ENCODE assay signal across 9 cellular contexts in the genomic region with DNA sequence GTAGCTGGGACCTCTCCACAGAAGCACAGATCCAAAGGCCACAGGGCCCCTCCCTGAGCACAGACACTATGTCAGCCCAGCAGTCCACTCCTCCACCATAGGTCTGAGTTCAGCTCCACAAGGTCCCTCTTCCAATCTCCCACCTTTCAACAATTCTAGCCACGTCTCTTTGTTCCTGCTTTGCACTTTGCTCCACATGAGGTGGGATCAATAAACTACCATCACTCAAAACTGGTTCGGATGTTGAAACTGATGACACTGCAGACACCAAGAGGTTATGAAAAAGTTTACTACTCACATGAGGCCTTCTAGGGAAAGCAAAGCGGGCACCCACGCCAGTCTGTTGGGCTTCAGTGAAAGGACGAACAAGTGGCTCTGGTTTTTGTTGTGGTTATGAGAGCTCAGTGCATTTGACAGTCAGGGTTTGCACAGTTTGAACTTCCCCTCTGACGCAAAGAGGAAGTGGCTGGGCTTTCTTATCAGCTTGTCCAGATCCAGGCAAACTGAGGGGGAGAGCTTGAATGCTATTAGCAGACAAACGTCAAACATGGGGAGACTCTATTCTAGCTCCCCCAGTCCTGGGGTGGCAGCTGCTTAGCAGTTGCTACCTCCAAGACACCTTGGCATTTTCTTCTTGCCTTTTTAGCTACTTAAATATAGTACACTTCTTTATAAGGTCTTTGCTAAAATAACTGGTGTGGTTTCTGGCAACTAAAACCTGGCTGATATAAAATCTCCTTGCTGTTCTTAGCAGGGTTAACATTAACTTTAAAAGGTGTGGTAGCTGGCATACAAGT. TPM values are rescaled to one million over a fixed set of nuclear protein-coding genes. Genes with fewer than 3 reads are reported as not detected.
DNase-seq lines count a peak whose midpoint lies in the region; ATAC-seq and FAIRE-seq lines count a peak whose summit lies in the region.
"Had no signal": no experiment of that assay in that cellular context is flagged by ENCODE, and none has a peak within 500 bp of the region (broad histone marks: within the 10 kb centered on the region; RNA-seq: fewer than 3 reads in every experiment).

No MANE protein-coding gene starts in this region.

- H3K9me3 Mint-ChIP-seq in naive B cell: no peaks in the 10 kb centered on the region

- H3K27me3 Mint-ChIP-seq in naive B cell: no peaks in the 10 kb centered on the region

- peak overlapping the region; percentile 84 to 98 (median 92) for H3K27ac Mint-ChIP-seq in naive B cell

- peaks cover 4 to 5% of the 10 kb centered on the region in 2 donors for H3K36me3 Mint-ChIP-seq in naive B cell

- H3K4me1 Mint-ChIP-seq in naive B cell: peaks cover 13 to 27% (median 22%) of the 10 kb centered on the region in 3 donors

- peak; percentile 91 for FAIRE-seq in GM19239 (lab: Jason Lieb, UNC)
- FAIRE-seq: endometrium had no signal

- peak; percentile 76 for DNase-seq in GM19239 (ENCODE audit: insufficient read length, low spot score)
- DNase-seq in activated CD4-positive, alpha-beta T cell treated with anti-CD3 and anti-CD28 coated beads for 24 hours (ENCODE audit: low read depth in 2 of 2): peak; percentile 35 to 49
- peak; percentile 93 to 94 for DNase-seq in dermis microvascular lymphatic vessel endothelial cell (ENCODE audit: low read depth in 2 of 2)
- DNase-seq in naive B cell: peak; percentile 76
- peak; percentile 71 for DNase-seq in stimulated activated naive CD8-positive, alpha-beta T cell treated with anti-CD3 and anti-CD28 coated beads, Interleukin-15, Interleukin-2, amounts not matched to agents 100 U/mL and 50 U/mL, for 24 hours
- DNase-seq in NCI-H2029 treated with DMSO at 0.1 percent for 48 hours (lab: John Stamatoyannopoulos, UW): no peak
- no peak for DNase-seq in SHP77 treated with DMSO at 0.1 percent for 48 hours (lab: John Stamatoyannopoulos, UW)

- peak overlapping the region; percentile 31 to 84 (median 72) for H3K4me3 Mint-ChIP-seq in naive B cell

- ATAC-seq in HG03457 (IDR thresholded peaks at IDR 0.05; ENCODE audit: unreplicated experiment) (peak; percentile 92), naive B cell (ENCODE audit: low read depth in 2 of 2) (peak; percentile 89 to 91)
- ATAC-seq in stimulated activated naive CD8-positive, alpha-beta T cell treated with anti-CD3 and anti-CD28 coated beads, Interleukin-15, Interleukin-2, amounts not matched to agents 100 U/mL and 50 U/mL, for 24 hours: peak; percentile 99

RNA-seq across cellular contexts. Expression of gene ZNF445, which starts 37.8 kb away (rescaled TPM):
- 5.4 and 7.0 TPM in 2 replicates for total RNA-seq in dermis microvascular lymphatic vessel endothelial cell
- polyA plus RNA-seq in naive B cell (ENCODE audit: low read depth in 6 of 6): 1 to 10 TPM in 5 of 6 donors, not detected in 1; 1.5 to 5.3 (median 2.9) TPM

Comparison
In these comparisons a context has a peak if more than half of its experiments do, and no peak if none do; other contexts are left out.
1. DNase-seq: peak in GM19239 (single experiment), activated CD4-positive, alpha-beta T cell treated with anti-CD3 and anti-CD28 coated beads for 24 hours (2 of 2), dermis microvascular lymphatic vessel endothelial cell (2 of 2), naive B cell (single experiment) and stimulated activated naive CD8-positive, alpha-beta T cell treated with anti-CD3 and anti-CD28 coated beads, Interleukin-15, Interleukin-2, amounts not matched to agents 100 U/mL and 50 U/mL, for 24 hours (single experiment); none in NCI-H2029 treated with DMSO at 0.1 percent for 48 hours (single experiment) and SHP77 treated with DMSO at 0.1 percent for 48 hours (single experiment).
2. Peak in every context shown above with its lines, with median percentiles within 50 percentile points of each other: ATAC-seq.